ENCODE assay signal across 1 cellular context in genomic region chr9:76394023-76394895, GRCh38.
TF ChIP-seq lines count a peak whose summit lies in the region.

TSS of gene RFK (minus strand) at chr9:76394426. CDS start at chr9:76394171, 255 bp downstream.

TF ChIP-seq in K562, 482 proteins besides CTCF, POLR2A, EP300 and RAD21 (continued from another document and continues in another):
- no peak for TF ChIP-seq CEBPZ (IDR thresholded peaks at IDR 0.05; ENCODE audit: borderline replicate concordance, low read depth, low read length)
- TF ChIP-seq ZNF830 (CRISPR knock-in tag; IDR thresholded peaks at IDR 0.05), result no peak
- TF ChIP-seq C11orf30 (IDR thresholded peaks at IDR 0.05; ENCODE audit: low read depth), result no peak
- TF ChIP-seq PRPF4 (IDR thresholded peaks at IDR 0.05; ENCODE audit: insufficient read depth, low read depth, low read length, poor library complexity, severe bottlenecking), result no peak
- no peak for TF ChIP-seq IFI16 (CRISPR knock-in tag; IDR thresholded peaks at IDR 0.05)
- no peak for TF ChIP-seq NR2C1 (IDR thresholded peaks at IDR 0.05)
- no peak for TF ChIP-seq NR2C1 (tag; IDR thresholded peaks at IDR 0.05)
- no peak for TF ChIP-seq ERF (CRISPR knock-in tag; IDR thresholded peaks at IDR 0.05)
- peak; percentile 63 for TF ChIP-seq TAF1 (IDR thresholded peaks at IDR 0.05; ENCODE audit: control insufficient read depth, extremely low read depth, insufficient read depth, low read length, severe bottlenecking)
- no peak for TF ChIP-seq ZBTB40 (IDR thresholded peaks at IDR 0.05)
- TF ChIP-seq ZBTB40 (CRISPR knock-in tag; IDR thresholded peaks at IDR 0.05), result no peak
- no peak for TF ChIP-seq SRF (CRISPR knock-in tag; IDR thresholded peaks at IDR 0.05)
- no peak for TF ChIP-seq THRA (IDR thresholded peaks at IDR 0.05)
- TF ChIP-seq CBX3 (IDR thresholded peaks at IDR 0.05; ENCODE audit: borderline replicate concordance in 1 of 2, low read length in 2 of 2), result no peak
- TF ChIP-seq NFE2 (IDR thresholded peaks at IDR 0.05; ENCODE audit: low read depth), result no peak
- TF ChIP-seq CREB5 (CRISPR knock-in tag; IDR thresholded peaks at IDR 0.05), result no peak
- no peak for TF ChIP-seq TCF7 (IDR thresholded peaks at IDR 0.05; ENCODE audit: borderline replicate concordance)
- no peak for TF ChIP-seq ZSCAN32 (CRISPR knock-in tag; IDR thresholded peaks at IDR 0.05)
- no peak for TF ChIP-seq RBM34 (IDR thresholded peaks at IDR 0.05; ENCODE audit: borderline replicate concordance, insufficient read depth, low read length)
- no peak for TF ChIP-seq LEF1 (IDR thresholded peaks at IDR 0.05)
- no peak for TF ChIP-seq TFAM (CRISPR knock-in tag; conservative IDR thresholded peaks at IDR 0.05)
- TF ChIP-seq HDAC8 (tag; IDR thresholded peaks at IDR 0.05), result no peak
- TF ChIP-seq SREBF1 (IDR thresholded peaks at IDR 0.05; ENCODE audit: borderline replicate concordance, low read depth, low read length), result no peak
- TF ChIP-seq NCOR1 (IDR thresholded peaks at IDR 0.05), result peak; percentile 16; the same call in 1 of the 2 replicates
- TF ChIP-seq CHD1 (IDR thresholded peaks at IDR 0.05; ENCODE audit: low read length), result no peak
- no peak for TF ChIP-seq ARID4B (CRISPR knock-in tag; IDR thresholded peaks at IDR 0.05)
- no peak for TF ChIP-seq ZMIZ1 (IDR thresholded peaks at IDR 0.05; ENCODE audit: low read depth in 2 of 2, low read length in 2 of 2)
- TF ChIP-seq ZFPM2 (CRISPR knock-in tag; IDR thresholded peaks at IDR 0.05), result no peak
- peak; percentile 51 for TF ChIP-seq NFIC (IDR thresholded peaks at IDR 0.05)
- no peak for TF ChIP-seq RNF219 (CRISPR knock-in tag; IDR thresholded peaks at IDR 0.05)
- no peak for TF ChIP-seq CHD2 (IDR thresholded peaks at IDR 0.05; ENCODE audit: low read depth, low read length)
- TF ChIP-seq BACH1 (tag; IDR thresholded peaks at IDR 0.05), result no peak
- 0 out of 2 replicates have a peak, but pooled peaks have one; percentile 10 for TF ChIP-seq HCFC1 (IDR thresholded peaks at IDR 0.05; ENCODE audit: low read depth, low read length)
